ENCODE assay signal across 18 cellular contexts in genomic region chr11:78265326-78265725, GRCh38.
"Had no signal": no experiment of that assay in that cellular context is flagged by ENCODE, and none has a peak within 500 bp of the region (broad histone marks: within the 10 kb centered on the region; RNA-seq: fewer than 3 reads in every experiment).

No MANE protein-coding gene starts in this region.

- H3K4me2 ChIP-seq: neural progenitor cell had no signal

- H3K4me3 ChIP-seq: adrenal gland, left ventricle myocardium inferior, neural progenitor cell, prostate gland, stomach, testis, upper lobe of right lung had no signal

- H3K27ac ChIP-seq: adrenal gland, left ventricle myocardium inferior, neural progenitor cell, prostate gland, stomach, testis, upper lobe of right lung, WERI-Rb-1 had no signal

- ATAC-seq: activated naive CD4-positive, alpha-beta T cell treated with anti-CD3 and anti-CD28 coated beads, Interleukin-2, amount 50 U/mL, for 72 hours; right cardiac atrium; stimulated activated effector memory CD8-positive, alpha-beta T cell treated with anti-CD3 and anti-CD28 coated beads, Interleukin-12 subunit alpha, Interleukin-12 subunit beta, amount 100 ng/mL, for 72 hours; upper lobe of right lung had no signal

- H3K4me1 ChIP-seq: prostate gland had no signal

- H3K9me3 ChIP-seq: adrenal gland, left ventricle myocardium inferior, prostate gland, stomach, testis, upper lobe of right lung had no signal

- H3K27me3 ChIP-seq: adrenal gland, neural progenitor cell, stomach, testis, upper lobe of right lung had no signal

- DNase-seq: activated CD4-positive, alpha-beta T cell treated with anti-CD3 and anti-CD28 coated beads for 1 hour; activated gamma-delta T cell; adrenal gland; effector memory CD4-positive, alpha-beta T cell; foreskin melanocyte; kidney; left ventricle myocardium inferior; right cardiac atrium; small intestine; stimulated activated CD4-positive, alpha-beta T cell treated with anti-CD3 and anti-CD28 coated beads, Interleukin-4, amount 100 ng/mL, for 24 hours; stomach; testis; upper lobe of right lung; WERI-Rb-1 had no signal

- H3K36me3 ChIP-seq: adrenal gland, left ventricle myocardium inferior, neural progenitor cell, prostate gland, stomach, upper lobe of right lung, WERI-Rb-1 had no signal

- H2AFZ ChIP-seq: neural progenitor cell had no signal

- H3K9ac ChIP-seq: neural progenitor cell had no signal
